9 cellular contexts compared by ENCODE assay signal in genomic region chr9:95515272-95516113, GRCh38. TPM values are rescaled to one million over a fixed set of nuclear protein-coding genes. Genes with fewer than 3 reads are reported as not detected.
DNase-seq lines count a peak whose midpoint lies in the region; ATAC-seq and TF ChIP-seq lines count a peak whose summit lies in the region.
"Had no signal": no experiment of that assay in that cellular context is flagged by ENCODE, and none has a peak within 500 bp of the region (broad histone marks: within the 10 kb centered on the region; RNA-seq: fewer than 3 reads in every experiment).

No MANE protein-coding gene starts in this region.

- H3K79me2 ChIP-seq in osteoblast (ENCODE audit: insufficient read depth, low read length) = no peaks in the 10 kb centered on the region

- H3K4me3 Mint-ChIP-seq in activated CD4-positive, alpha-beta T cell treated with anti-CD3 and anti-CD28 coated beads, Interleukin-2, amount 10 ng/mL, durations not matched to agents 7 days and 5 days = peak overlapping the region; percentile 25

- H3K36me3 ChIP-seq in osteoblast (ENCODE audit: insufficient read depth, low read length) = no peaks in the 10 kb centered on the region

- peaks cover 5% of the 10 kb centered on the region for H3K36me3 Mint-ChIP-seq in activated CD4-positive, alpha-beta T cell treated with anti-CD3 and anti-CD28 coated beads, Interleukin-2, amount 10 ng/mL, durations not matched to agents 7 days and 5 days (ENCODE audit: low read depth)

- no peak overlapping the region for H3K27ac ChIP-seq in osteoblast (ENCODE audit: low read depth, low read length)
- H3K27ac ChIP-seq: epithelial cell of prostate had no signal

- no peak overlapping the region for H2AFZ ChIP-seq in osteoblast (ENCODE audit: low read length)

- TF ChIP-seq CTCF in HFF-Myc (IDR thresholded peaks at IDR 0.05; ENCODE audit: low read depth, low read length, missing control alignments) (no peak), epithelial cell of proximal tubule (conservative IDR thresholded peaks at IDR 0.05; ENCODE audit: low read depth, low read length) (no peak), osteoblast (IDR thresholded peaks at IDR 0.05; ENCODE audit: extremely low read depth, low read depth, low read length) (no peak)

- H3K4me2 ChIP-seq in osteoblast (ENCODE audit: insufficient read depth, low read length) = peak overlapping the region; percentile 73

- peaks cover 13% of the 10 kb centered on the region for H3K27me3 ChIP-seq in osteoblast (ENCODE audit: insufficient read depth, low read length)

- H3K4me3 ChIP-seq in HFF-Myc (replicated peaks; ENCODE audit: low read depth, low read length) (peak overlapping the region; percentile 53), epithelial cell of proximal tubule (ENCODE audit: low read depth, low read length) (peak overlapping the region; percentile 49), osteoblast (ENCODE audit: insufficient read depth, low read length) (peak overlapping the region; percentile 62)

- ATAC-seq in GM18867 (IDR thresholded peaks at IDR 0.05; ENCODE audit: unreplicated experiment) = no peak
- no peak for ATAC-seq in HG02678 (IDR thresholded peaks at IDR 0.05; ENCODE audit: unreplicated experiment)

- no peak overlapping the region for H3K27ac Mint-ChIP-seq in activated CD4-positive, alpha-beta T cell treated with anti-CD3 and anti-CD28 coated beads, Interleukin-2, amount 10 ng/mL, durations not matched to agents 7 days and 5 days

- peaks cover 18% of the 10 kb centered on the region for H3K4me1 Mint-ChIP-seq in activated CD4-positive, alpha-beta T cell treated with anti-CD3 and anti-CD28 coated beads, Interleukin-2, amount 10 ng/mL, durations not matched to agents 7 days and 5 days

- CTCF ChIA-PET in activated CD4-positive, alpha-beta T cell treated with anti-CD3 and anti-CD28 coated beads, Interleukin-2, amount 10 ng/mL, durations not matched to agents 7 days and 5 days (lab: Charles Lee) = interaction anchor here (0.8 to 1.0 kb wide), 2 partner anchors 11 to 702 kb away, joined by 3 read pairs; no protein-coding TSS in a partner anchor

- DNase-seq in ACHN (peak; percentile 9), HFF-Myc (ENCODE audit: extremely low read depth, low read depth) (no peak), epithelial cell of proximal tubule (ENCODE audit: low read depth) (no peak), osteoblast (ENCODE audit: insufficient read length, low spot score, missing footprints) (peak; percentile 86), COLO829 (ENCODE audit: low spot score) (no peak)
- peak; percentile 30 for DNase-seq in activated CD4-positive, alpha-beta T cell treated with anti-CD3 and anti-CD28 coated beads, Interleukin-2, amount 10 ng/mL, durations not matched to agents 7 days and 5 days

- H3K9me3 Mint-ChIP-seq in activated CD4-positive, alpha-beta T cell treated with anti-CD3 and anti-CD28 coated beads, Interleukin-2, amount 10 ng/mL, durations not matched to agents 7 days and 5 days = no peaks in the 10 kb centered on the region

- no peaks in the 10 kb centered on the region for H3K9me3 ChIP-seq in osteoblast (ENCODE audit: low read depth, low read length)

- peaks cover 23% of the 10 kb centered on the region for H3K4me1 ChIP-seq in osteoblast (ENCODE audit: insufficient read depth, low read length)

- POLR2A ChIA-PET in activated CD4-positive, alpha-beta T cell treated with anti-CD3 and anti-CD28 coated beads, Interleukin-2, amount 10 ng/mL, durations not matched to agents 7 days and 5 days (lab: Charles Lee) = no interaction called here

- H4K20me1 ChIP-seq in osteoblast (ENCODE audit: insufficient read depth, low read length) = no peaks in the 10 kb centered on the region

- peaks cover 70% of the 10 kb centered on the region for H3K27me3 Mint-ChIP-seq in activated CD4-positive, alpha-beta T cell treated with anti-CD3 and anti-CD28 coated beads, Interleukin-2, amount 10 ng/mL, durations not matched to agents 7 days and 5 days

- in situ Hi-C loops in ACHN (cut with HindIII; ENCODE audit: low pct_ligation_motif_present, low pct_unique_long_range_greater_than_20kb, low sequenced_read_pairs) = no loop called here

RNA-seq across cellular contexts. Expression of gene PTCH1, which starts 1.3 kb away (rescaled TPM):
- 1 to 10 TPM; 7.1 to 8.9 TPM for total RNA-seq in activated CD4-positive, alpha-beta T cell treated with anti-CD3 and anti-CD28 coated beads, Interleukin-2, amount 10 ng/mL, durations not matched to agents 7 days and 5 days
- total RNA-seq in epithelial cell of proximal tubule (1.7 and 3.5 TPM in 2 replicates), osteoblast (3.3 and 7.7 TPM in 2 replicates)

Comparison
In these comparisons a context has a peak if more than half of its experiments do, and no peak if none do; other contexts are left out.
1. DNase-seq: peak in ACHN (single experiment), activated CD4-positive, alpha-beta T cell treated with anti-CD3 and anti-CD28 coated beads, Interleukin-2, amount 10 ng/mL, durations not matched to agents 7 days and 5 days (single experiment) and osteoblast (single experiment); none in HFF-Myc (single experiment), epithelial cell of proximal tubule (single experiment) and COLO829 (single experiment).
2. Peak in every context shown above with its lines, with median percentiles within 50 percentile points of each other: H3K4me3 ChIP-seq.